ENCODE assay signal across 12 cellular contexts in the genomic region with DNA sequence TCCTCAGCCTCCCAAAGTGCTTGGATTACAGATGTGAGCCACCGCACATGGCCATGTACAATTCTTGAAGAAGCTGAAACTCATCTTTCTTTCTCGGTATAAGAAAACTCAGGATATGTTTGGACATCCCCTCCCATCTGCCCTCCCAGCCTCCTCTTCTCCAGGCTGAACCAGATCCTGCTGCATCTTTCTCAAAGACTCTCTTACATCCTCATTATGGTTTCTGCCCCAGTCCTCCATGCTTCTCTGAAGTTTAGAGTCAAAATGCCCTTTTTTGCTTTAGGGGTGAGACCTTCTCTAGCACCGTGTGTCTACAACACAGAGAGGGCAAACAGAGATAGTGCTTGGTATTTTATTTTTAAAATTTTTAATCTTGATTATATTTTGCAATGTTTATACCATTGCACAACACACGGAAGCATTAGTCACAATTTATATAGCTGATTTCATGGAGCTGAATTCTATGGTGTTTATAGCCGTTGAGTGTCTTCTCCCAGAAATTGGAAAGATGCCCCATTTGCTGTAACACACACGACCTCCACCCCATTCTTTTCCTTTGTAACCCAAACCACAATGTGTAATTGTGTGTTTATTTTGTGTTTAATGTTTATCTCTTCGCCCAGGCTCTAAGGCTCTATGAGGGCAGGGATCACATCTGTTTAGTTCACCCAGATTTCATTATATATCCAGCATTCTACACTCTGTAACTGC.
DNase-seq lines count a peak whose midpoint lies in the region; ATAC-seq, FAIRE-seq and TF ChIP-seq lines count a peak whose summit lies in the region.
"Had no signal": no experiment of that assay in that cellular context is flagged by ENCODE, and none has a peak within 500 bp of the region (broad histone marks: within the 10 kb centered on the region; RNA-seq: fewer than 3 reads in every experiment).

No MANE protein-coding gene starts in this region.

- H2BK20ac ChIP-seq in IMR-90 (ENCODE audit: low read depth, low read length) = peak overlapping the region; percentile 90

- no peaks in the 10 kb centered on the region for H4K20me1 ChIP-seq in IMR-90 (ENCODE audit: insufficient read depth, low read length)
- H4K20me1 ChIP-seq in K562 (replicated peaks; ENCODE audit: control insufficient read depth, insufficient read depth, low read length) = no peaks in the 10 kb centered on the region
- H4K20me1 ChIP-seq in Karpas-422 (ENCODE audit: insufficient read depth, low read depth, low read length) = no peaks in the 10 kb centered on the region
- H4K20me1 ChIP-seq: BLaER1 treated with 17β-estradiol and CSF1 and Interleukin-3, amounts not matched to agents 10 nM and 100 nM had no signal

- H3K27ac ChIP-seq in ACC112 (ENCODE audit: low read depth, low read length) = peak overlapping the region; percentile 59
- peak overlapping the region; percentile 99 for H3K27ac ChIP-seq in IMR-90 (ENCODE audit: insufficient read depth, low read length)
- H3K27ac ChIP-seq in K562 (ENCODE audit: extremely low read depth, low read depth, low read length) = no peak overlapping the region
- no peak overlapping the region for H3K27ac ChIP-seq in Karpas-422 (ENCODE audit: low read length)
- no peak overlapping the region for H3K27ac ChIP-seq in CD4-positive, alpha-beta T cell (ENCODE audit: low read depth, low read length)
- H3K27ac ChIP-seq: BLaER1 treated with 17β-estradiol and CSF1 and Interleukin-3, amounts not matched to agents 10 nM and 100 nM had no signal

- ATAC-seq in IMR-90 (ENCODE audit: low read depth) = peak; percentile 91
- ATAC-seq in K562 = no peak
- ATAC-seq in CD4-positive, alpha-beta T cell (ENCODE audit: poor library complexity) = no peak

- no peaks in the 10 kb centered on the region for H3K27me3 Mint-ChIP-seq in CD4-positive, alpha-beta T cell

- no peaks in the 10 kb centered on the region for H3K9me2 ChIP-seq in Karpas-422 (replicated peaks; ENCODE audit: insufficient read depth, low read length)

- H3K79me1 ChIP-seq in IMR-90 (ENCODE audit: low read depth in 1 of 2, low read length in 2 of 2) = no peaks in the 10 kb centered on the region

- H3K4me1 ChIP-seq in ACC112 (ENCODE audit: control insufficient read depth, insufficient read depth, low read length, unreplicated experiment) (peaks cover 18% of the 10 kb centered on the region), IMR-90 (ENCODE audit: control insufficient read depth, insufficient read depth, low read length) (peaks cover 14% of the 10 kb centered on the region), K562 (replicated peaks in 1 of 2; ENCODE audit: control insufficient read depth in 2 of 2, insufficient read depth in 2 of 2, low read length in 2 of 2) (peaks cover 3 to 10% of the 10 kb centered on the region in 2 experiments; a peak in 1 of 5 replicates), Karpas-422 (ENCODE audit: low read length) (no peaks in the 10 kb centered on the region)
- H3K4me1 ChIP-seq: adrenal gland had no signal

- no peak for TF ChIP-seq RAD21 in IMR-90 (IDR thresholded peaks at IDR 0.05; ENCODE audit: low read length)
- TF ChIP-seq RAD21 in K562 (CRISPR knock-in tag; conservative IDR thresholded peaks at IDR 0.05 in 1 of 2, IDR thresholded peaks at IDR 0.05 in 1 of 2) = no peak

- peak overlapping the region; percentile 75 for H3K4ac ChIP-seq in IMR-90 (ENCODE audit: low read depth, low read length)

- DNase-seq in IMR-90 (peak; percentile 98), K562 (ENCODE audit: extremely low read depth in 1 of 4, low spot score in 3 of 4) (no peak), iris pigment epithelial cell (ENCODE audit: low read depth) (peak; percentile 99), Karpas-422 (no peak), UCSD-AML1 (lab: John Stamatoyannopoulos, UW; ENCODE audit: unreplicated experiment) (no peak), middle frontal gyrus (ENCODE audit: extremely low spot score, low spot score) (no peak)
- no peak for DNase-seq in CD4-positive, alpha-beta T cell
- DNase-seq: adrenal gland, hippocampal formation, NCI-H526 treated with DMSO at 0.1 percent for 48 hours had no signal

- no peaks in the 10 kb centered on the region for H3K36me3 Mint-ChIP-seq in CD4-positive, alpha-beta T cell (ENCODE audit: low read depth)

- in situ Hi-C loops in IMR-90 (cut with MboI; ENCODE audit: low sequenced_read_pairs) (no loop called here), K562 (cut with MboI) (no loop called here)

- H3K23ac ChIP-seq in IMR-90 (ENCODE audit: low read depth, low read length) = peak overlapping the region; percentile 70

- no peak for FAIRE-seq in K562 (lab: Jason Lieb, UNC)

- no peak for TF ChIP-seq POLR2A in IMR-90 (IDR thresholded peaks at IDR 0.05; ENCODE audit: low read depth, low read length)
- TF ChIP-seq POLR2A in K562 (conservative IDR thresholded peaks at IDR 0.05) = no peak

- POLR2A ChIA-PET in IMR-90 (lab: Charles Lee; ENCODE audit: unreplicated experiment) = interaction anchor here (0.5 to 1.1 kb wide), 2 partner anchors 272 to 370 kb away, joined by 3 to 4 read pairs; a partner anchor contains a TSS
- POLR2A ChIA-PET in K562 (lab: Yijun Ruan, JAX) = no interaction called here
- POLR2A ChIA-PET in CD4-positive, alpha-beta T cell (lab: Charles Lee) = no interaction called here

- no peak overlapping the region for H2AFZ ChIP-seq in ACC112 (ENCODE audit: low read length, unreplicated experiment)
- H2AFZ ChIP-seq in IMR-90 (replicated peaks; ENCODE audit: low read length, poor library complexity) = no peak overlapping the region
- no peak overlapping the region for H2AFZ ChIP-seq in K562 (ENCODE audit: low read depth, low read length)
- H2AFZ ChIP-seq in Karpas-422 (ENCODE audit: low read length) = no peak overlapping the region

- intact Hi-C loops in IMR-90 (cut with micrococcal nuclease) = loop anchor here (1.0 to 5.0 kb wide), 4 partner anchors 39 to 371 kb away; a partner anchor contains a TSS
- intact Hi-C loops in K562 (cut with micrococcal nuclease) = no loop called here
- intact Hi-C loops in CD4-positive, alpha-beta T cell (cut with DNase I, micrococcal nuclease) = no loop called here

- dilution Hi-C loops in IMR-90 (cut with HindIII; ENCODE audit: low sequenced_read_pairs, unreplicated experiment) = no loop called here

- H3K9me3 ChIP-seq in IMR-90 (ENCODE audit: control insufficient read depth, insufficient read depth, low read length) (peaks cover 13% of the 10 kb centered on the region), K562 (replicated peaks; ENCODE audit: control insufficient read depth, insufficient read depth, low read depth, low read length) (no peaks in the 10 kb centered on the region), Karpas-422 (ENCODE audit: low read length) (peaks cover 8% of the 10 kb centered on the region)
- H3K9me3 ChIP-seq in CD4-positive, alpha-beta T cell (ENCODE audit: control insufficient read depth, low read length) = no peaks in the 10 kb centered on the region
- H3K9me3 ChIP-seq: adrenal gland had no signal

- peak overlapping the region; percentile 84 for H4K91ac ChIP-seq in IMR-90 (ENCODE audit: insufficient read depth, low read depth, low read length)

- no peak for TF ChIP-seq EP300 in K562 (IDR thresholded peaks at IDR 0.05; ENCODE audit: low read length)

- H3K27me3 ChIP-seq in ACC112 (ENCODE audit: insufficient read depth, low read length) (no peaks in the 10 kb centered on the region), IMR-90 (ENCODE audit: control insufficient read depth, insufficient read depth, low read length) (no peaks in the 10 kb centered on the region), K562 (ENCODE audit: control insufficient read depth in 2 of 2, insufficient read depth in 2 of 2, low read length in 2 of 2) (no peaks in the 10 kb centered on the region), Karpas-422 (ENCODE audit: low read length) (no peaks in the 10 kb centered on the region)
- no peaks in the 10 kb centered on the region for H3K27me3 ChIP-seq in CD4-positive, alpha-beta T cell (ENCODE audit: control insufficient read depth, insufficient read depth, low read length)
- H3K27me3 ChIP-seq: adrenal gland; BLaER1 treated with 17β-estradiol and CSF1 and Interleukin-3, amounts not matched to agents 10 nM and 100 nM had no signal

- H3K4me1 Mint-ChIP-seq in CD4-positive, alpha-beta T cell (ENCODE audit: low read depth) = no peaks in the 10 kb centered on the region

- H4K5ac ChIP-seq in IMR-90 (ENCODE audit: low read depth, low read length) = peak overlapping the region; percentile 85

- H3K27ac Mint-ChIP-seq in CD4-positive, alpha-beta T cell = no peak overlapping the region

- H3K9ac ChIP-seq in IMR-90 (ENCODE audit: low read depth, low read length) = no peak overlapping the region
- H3K9ac ChIP-seq in K562 (ENCODE audit: insufficient read depth in 1 of 2, low read depth in 2 of 2, low read length in 2 of 2) = no peak overlapping the region
- no peak overlapping the region for H3K9ac ChIP-seq in Karpas-422 (ENCODE audit: low read length)
- H3K9ac ChIP-seq: BLaER1 treated with 17β-estradiol and CSF1 and Interleukin-3, amounts not matched to agents 10 nM and 100 nM had no signal

- BruUV-seq in IMR-90 (replicated peaks; lab: Mats Ljungman, UMichigan) (no TSS peak), K562 (replicated peaks; lab: Mats Ljungman, UMichigan) (no TSS peak)

- TF ChIP-seq CTCF in IMR-90 (conservative IDR thresholded peaks at IDR 0.05; ENCODE audit: low read depth, low read length) = no peak
- TF ChIP-seq CTCF in K562 (IDR thresholded peaks at IDR 0.05 in 2 of 3, conservative IDR thresholded peaks at IDR 0.05 in 1 of 3; ENCODE audit: insufficient read depth in 2 of 3, low read depth in 1 of 3, low read length in 3 of 3) = no peak
- no peak for TF ChIP-seq CTCF in CD4-positive, alpha-beta T cell (IDR thresholded peaks at IDR 0.05)

- no CpG with 5 or more reads among the region's 7 CpGs for WGBS in IMR-90 (ENCODE audit: extremely low coverage in 2 of 2, insufficient read length in 1 of 2), 2 experiments
- 40% methylated on average over 7 of the region's 7 CpGs for WGBS in K562 (ENCODE audit: insufficient coverage, low coverage, missing lambda C conversion rate)

- H2BK120ac ChIP-seq in IMR-90 (ENCODE audit: low read depth, low read length) = peak overlapping the region; percentile 94

- peak overlapping the region; percentile 68; the same call in 2 of the 3 replicates for H2BK15ac ChIP-seq in IMR-90 (ENCODE audit: low read depth, low read length)

- H3K56ac ChIP-seq in IMR-90 (ENCODE audit: extremely low read depth, insufficient read depth, low read length) = peak overlapping the region; percentile 50

- peak overlapping the region; percentile 44 to 72 for H4K8ac ChIP-seq in IMR-90 (ENCODE audit: low read depth in 2 of 2, low read length in 2 of 2)

- peak overlapping the region; percentile 95 for H3K18ac ChIP-seq in IMR-90 (ENCODE audit: low read depth, low read length)

- H2AK9ac ChIP-seq in IMR-90 (replicated peaks; ENCODE audit: low read depth, low read length, poor library complexity) = no peak overlapping the region

- H3K9me3 Mint-ChIP-seq in CD4-positive, alpha-beta T cell = no peaks in the 10 kb centered on the region

- CTCF ChIA-PET in IMR-90 (lab: Yijun Ruan, JAX) = interaction anchor here (1.0 to 1.8 kb wide), 2 partner anchors 14 to 100 kb away, joined by 3 to 4 read pairs; no protein-coding TSS in a partner anchor
- CTCF ChIA-PET in K562 (lab: Yijun Ruan, JAX; ENCODE audit: low intra/inter-chr PET ratio) = no interaction called here
- CTCF ChIA-PET in CD4-positive, alpha-beta T cell (lab: Charles Lee) = no interaction called here

- no peaks in the 10 kb centered on the region for H3K79me2 ChIP-seq in ACC112 (ENCODE audit: control insufficient read depth, insufficient read depth, low read length, unreplicated experiment)
- H3K79me2 ChIP-seq in K562 (ENCODE audit: control insufficient read depth, insufficient read depth, low read length) = no peaks in the 10 kb centered on the region
- no peaks in the 10 kb centered on the region for H3K79me2 ChIP-seq in Karpas-422 (ENCODE audit: low read length)

- H3K36me3 ChIP-seq in ACC112 (ENCODE audit: insufficient read depth, low read length) (no peaks in the 10 kb centered on the region), IMR-90 (ENCODE audit: control insufficient read depth, insufficient read depth, low read length) (no peaks in the 10 kb centered on the region), K562 (ENCODE audit: control insufficient read depth, insufficient read depth, low read length) (no peaks in the 10 kb centered on the region), Karpas-422 (ENCODE audit: insufficient read depth, low read length) (no peaks in the 10 kb centered on the region)
- H3K36me3 ChIP-seq: adrenal gland; BLaER1 treated with 17β-estradiol and CSF1 and Interleukin-3, amounts not matched to agents 10 nM and 100 nM had no signal

- no peak overlapping the region for H3K4me3 ChIP-seq in ACC112 (ENCODE audit: low read depth, low read length)
- H3K4me3 ChIP-seq in IMR-90 (ENCODE audit: insufficient read depth, low read depth, low read length) = no peak overlapping the region
- H3K4me3 ChIP-seq in K562 = no peak overlapping the region
- no peak overlapping the region for H3K4me3 ChIP-seq in Karpas-422 (ENCODE audit: low read length)
- H3K4me3 ChIP-seq: adrenal gland; BLaER1 treated with 17β-estradiol and CSF1 and Interleukin-3, amounts not matched to agents 10 nM and 100 nM had no signal

- H2BK5ac ChIP-seq in IMR-90 (ENCODE audit: low read depth, low read length, poor library complexity, severe bottlenecking) = peak overlapping the region; percentile 88

- H3K9me1 ChIP-seq in IMR-90 (ENCODE audit: insufficient read depth, low read length) (peaks cover 13% of the 10 kb centered on the region), K562 (ENCODE audit: control insufficient read depth, insufficient read depth, low read length) (no peaks in the 10 kb centered on the region)

- H3K4me2 ChIP-seq in IMR-90 (ENCODE audit: low read depth, low read length) (no peak overlapping the region), K562 (ENCODE audit: insufficient read depth, low read length) (no peak overlapping the region), Karpas-422 (ENCODE audit: low read depth, low read length, poor library complexity, severe bottlenecking) (no peak overlapping the region)
- H3K4me2 ChIP-seq: BLaER1 treated with 17β-estradiol and CSF1 and Interleukin-3, amounts not matched to agents 10 nM and 100 nM had no signal

- peak overlapping the region; percentile 82 for H3K14ac ChIP-seq in IMR-90 (replicated peaks; ENCODE audit: low read depth, low read length)

- H2AK5ac ChIP-seq in IMR-90 (ENCODE audit: low read depth, low read length) = peak overlapping the region; percentile 61

- no peak overlapping the region for H3K4me3 Mint-ChIP-seq in CD4-positive, alpha-beta T cell

Comparison
In these comparisons a context has a peak if more than half of its experiments do, and no peak if none do; other contexts are left out.
1. H3K27ac ChIP-seq: peak in ACC112 (single experiment) and IMR-90 (single experiment); none in K562 (single experiment), Karpas-422 (single experiment) and CD4-positive, alpha-beta T cell (single experiment).
2. DNase-seq: peak in IMR-90 (single experiment) and iris pigment epithelial cell (single experiment); none in K562 (0 of 4), Karpas-422 (single experiment), UCSD-AML1 (single experiment), CD4-positive, alpha-beta T cell (0 of 10) and middle frontal gyrus (single experiment).